Comparison of ENCODE assay signal across 20 cellular contexts in genomic region chr5:91528831-91529230, GRCh38.
"Had no signal": no experiment of that assay in that cellular context is flagged by ENCODE, and none has a peak within 500 bp of the region (broad histone marks: within the 10 kb centered on the region; RNA-seq: fewer than 3 reads in every experiment).

No MANE protein-coding gene starts in this region.

- H3K9me3 Mint-ChIP-seq: activated T-cell treated with anti-CD3 and anti-CD28 coated beads, Interleukin-2, amount 50 U/mL, for 24 hours had no signal

- H3K27me3 Mint-ChIP-seq: activated naive CD8-positive, alpha-beta T cell treated with anti-CD3 and anti-CD28 coated beads for 36 hours; activated T-cell treated with anti-CD3 and anti-CD28 coated beads, Interleukin-2, amount 50 U/mL, for 24 hours; activated T-helper 17 cell treated with anti-CD3 and anti-CD28 coated beads, Interleukin-2, amount 50 U/mL, for 72 hours; central memory CD8-positive, alpha-beta T cell; stimulated activated memory B cell treated with anti-CD40 and anti-IgM and Interleukin-4, amounts not matched to agents 10 μg/mL and 1 μg/mL and 100 μg/mL, for 72 hours had no signal

- H3K27ac Mint-ChIP-seq: activated naive CD8-positive, alpha-beta T cell treated with anti-CD3 and anti-CD28 coated beads for 36 hours; activated T-cell treated with anti-CD3 and anti-CD28 coated beads, Interleukin-2, amount 50 U/mL, for 24 hours; activated T-helper 17 cell treated with anti-CD3 and anti-CD28 coated beads, Interleukin-2, amount 50 U/mL, for 72 hours; naive thymus-derived CD8-positive, alpha-beta T cell; neural progenitor cell; stimulated activated memory B cell treated with anti-CD40 and anti-IgM and Interleukin-4, amounts not matched to agents 10 μg/mL and 1 μg/mL and 100 μg/mL, for 72 hours had no signal

- H3K27ac ChIP-seq: breast epithelium, neural progenitor cell, stomach, suprapubic skin, transverse colon had no signal

- H3K36me3 Mint-ChIP-seq: activated naive CD8-positive, alpha-beta T cell treated with anti-CD3 and anti-CD28 coated beads for 36 hours; neural progenitor cell; stimulated activated memory B cell treated with anti-CD40 and anti-IgM and Interleukin-4, amounts not matched to agents 10 μg/mL and 1 μg/mL and 100 μg/mL, for 72 hours had no signal

- ATAC-seq: activated T-helper 17 cell treated with anti-CD3 and anti-CD28 coated beads, Interleukin-2, amount 50 U/mL, for 72 hours; esophagus mucosa; left lobe of liver; naive thymus-derived CD8-positive, alpha-beta T cell; sciatic nerve; stimulated activated memory B cell treated with anti-CD40 and anti-IgM and Interleukin-4, amounts not matched to agents 10 μg/mL and 1 μg/mL and 100 μg/mL, for 72 hours had no signal

- DNase-seq: activated CD4-positive, alpha-beta T cell treated with anti-CD3 and anti-CD28 coated beads for 1 hour; activated naive CD4-positive, alpha-beta T cell treated with Interleukin-2 at 50 U/mL for 16 hours; activated naive CD8-positive, alpha-beta T cell treated with anti-CD3 and anti-CD28 coated beads for 36 hours; activated T-cell treated with anti-CD3 and anti-CD28 coated beads, Interleukin-2, amount 50 U/mL, for 24 hours; effector memory CD4-positive, alpha-beta T cell; foreskin melanocyte; kidney; naive thymus-derived CD8-positive, alpha-beta T cell; stimulated activated CD4-positive, alpha-beta T cell treated with anti-CD3 and anti-CD28 coated beads, Interleukin-15, amount 100 ng/mL, for 24 hours; stomach; transverse colon had no signal

- H3K4me3 Mint-ChIP-seq: activated naive CD8-positive, alpha-beta T cell treated with anti-CD3 and anti-CD28 coated beads for 36 hours; activated T-cell treated with anti-CD3 and anti-CD28 coated beads, Interleukin-2, amount 50 U/mL, for 24 hours; activated T-helper 17 cell treated with anti-CD3 and anti-CD28 coated beads, Interleukin-2, amount 50 U/mL, for 72 hours; central memory CD8-positive, alpha-beta T cell; naive thymus-derived CD8-positive, alpha-beta T cell; neural progenitor cell; stimulated activated memory B cell treated with anti-CD40 and anti-IgM and Interleukin-4, amounts not matched to agents 10 μg/mL and 1 μg/mL and 100 μg/mL, for 72 hours had no signal

- H3K4me1 Mint-ChIP-seq: activated naive CD8-positive, alpha-beta T cell treated with anti-CD3 and anti-CD28 coated beads for 36 hours; activated T-helper 17 cell treated with anti-CD3 and anti-CD28 coated beads, Interleukin-2, amount 50 U/mL, for 72 hours; central memory CD8-positive, alpha-beta T cell; naive thymus-derived CD8-positive, alpha-beta T cell; neural progenitor cell; stimulated activated memory B cell treated with anti-CD40 and anti-IgM and Interleukin-4, amounts not matched to agents 10 μg/mL and 1 μg/mL and 100 μg/mL, for 72 hours had no signal
